8 cellular contexts compared by ENCODE assay signal in genomic region chr18:50374753-50375391, GRCh38.
DNase-seq lines count a peak whose midpoint lies in the region; ATAC-seq and TF ChIP-seq lines count a peak whose summit lies in the region.

SKA1 (plus strand) TSS chr18:50375046; CDS start chr18:50375831, 785 bp downstream.

- H3F3A ChIP-seq in MM.1S (ENCODE audit: insufficient read depth, low read length), result no peaks in the 10 kb centered on the region

- peaks cover 35% of the 10 kb centered on the region for H3K36me3 Mint-ChIP-seq in nephron progenitor cell (ENCODE audit: low read depth)

- H3K27ac ChIP-seq in MM.1S (ENCODE audit: low read length), result peak within 1 kb of the TSS; percentile 62

- H3K36me3 ChIP-seq in ES-I3 (ENCODE audit: insufficient read depth, low read length), result no peaks in the 10 kb centered on the region
- peaks cover 6% of the 10 kb centered on the region for H3K36me3 ChIP-seq in HAP-1 (replicated peaks)
- H3K36me3 ChIP-seq in MM.1S (replicated peaks; ENCODE audit: insufficient read depth, low read length), result peaks cover 2% of the 10 kb centered on the region

- peak within 1 kb of the TSS; percentile 93 for H3K4me2 ChIP-seq in MM.1S (ENCODE audit: low read depth, low read length)

- H3K9me3 Mint-ChIP-seq in nephron progenitor cell, result peaks cover 35% of the 10 kb centered on the region
- H3K9me3 Mint-ChIP-seq in stimulated activated naive CD8-positive, alpha-beta T cell treated with anti-CD3 and anti-CD28 coated beads, Interleukin-15, amount 100 ng/mL, for 72 hours, result peaks cover 6 to 11% of the 10 kb centered on the region in 2 donors

- peak within 1 kb of the TSS; percentile 94 for H3K4me3 Mint-ChIP-seq in nephron progenitor cell
- H3K4me3 Mint-ChIP-seq in stimulated activated naive CD8-positive, alpha-beta T cell treated with anti-CD3 and anti-CD28 coated beads, Interleukin-15, amount 100 ng/mL, for 72 hours, result peak within 1 kb of the TSS; percentile 86 to 91

- H3K79me2 ChIP-seq in MM.1S (ENCODE audit: low read length), result peaks cover 48% of the 10 kb centered on the region

- peak within 1 kb of the TSS; percentile 76 for H3K9ac ChIP-seq in ES-I3 (ENCODE audit: low read depth, low read length)
- H3K9ac ChIP-seq in MM.1S (ENCODE audit: low read length), result peak within 1 kb of the TSS; percentile 82

- H3K9me3 ChIP-seq in ES-I3 (ENCODE audit: control insufficient read depth, insufficient read depth, low read length), result peaks cover 8% of the 10 kb centered on the region; the same call in 1 of the 2 replicates
- no peaks in the 10 kb centered on the region; the same call in 1 of the 2 replicates for H3K9me3 ChIP-seq in HAP-1
- no peaks in the 10 kb centered on the region for H3K9me3 ChIP-seq in MM.1S (replicated peaks; ENCODE audit: insufficient read depth, low read length)

- H3K4me1 ChIP-seq in ES-I3 (ENCODE audit: insufficient read depth, low read length) (peaks cover 11% of the 10 kb centered on the region; the same call in 1 of the 2 replicates), HAP-1 (peaks cover 20% of the 10 kb centered on the region), MM.1S (ENCODE audit: low read length) (peaks cover 9% of the 10 kb centered on the region)

- H3K27me3 ChIP-seq in HAP-1 (ENCODE audit: low read depth), result no peaks in the 10 kb centered on the region; the same call in 1 of the 2 replicates
- no peaks in the 10 kb centered on the region for H3K27me3 ChIP-seq in MM.1S (replicated peaks; ENCODE audit: insufficient read depth, low read length)

- H2AFZ ChIP-seq in MM.1S (ENCODE audit: low read length), result peak within 1 kb of the TSS; percentile 94

- peaks cover 39% of the 10 kb centered on the region for H3K4me1 Mint-ChIP-seq in nephron progenitor cell
- H3K4me1 Mint-ChIP-seq in stimulated activated naive CD8-positive, alpha-beta T cell treated with anti-CD3 and anti-CD28 coated beads, Interleukin-15, amount 100 ng/mL, for 72 hours, result peaks cover 10% of the 10 kb centered on the region

- TF ChIP-seq CTCF in MM.1S (IDR thresholded peaks at IDR 0.05; ENCODE audit: low read length) (no peak), nephron progenitor cell (IDR thresholded peaks at IDR 0.05) (no peak)

- no peaks in the 10 kb centered on the region for H3K9me2 ChIP-seq in MM.1S (replicated peaks; ENCODE audit: insufficient read depth, low read length)

- peak; percentile 97 for ATAC-seq in stimulated activated naive CD8-positive, alpha-beta T cell treated with anti-CD3 and anti-CD28 coated beads, Interleukin-15, amount 100 ng/mL, for 72 hours

- no peaks in the 10 kb centered on the region for H4K20me1 ChIP-seq in MM.1S (ENCODE audit: insufficient read depth, low read length)

- H3K4me3 ChIP-seq in HAP-1 (peak within 1 kb of the TSS; percentile 93), MM.1S (ENCODE audit: low read length) (peak within 1 kb of the TSS; percentile 88)

- H3K27me3 Mint-ChIP-seq in nephron progenitor cell (ENCODE audit: low read depth, poor library complexity), result peaks cover 2% of the 10 kb centered on the region
- H3K27me3 Mint-ChIP-seq in stimulated activated naive CD8-positive, alpha-beta T cell treated with anti-CD3 and anti-CD28 coated beads, Interleukin-15, amount 100 ng/mL, for 72 hours, result peaks cover 17% of the 10 kb centered on the region

- DNase-seq in HAP-1 (ENCODE audit: low spot score in 2 of 2) (peak; percentile 91 to 95), MM.1S (peak; percentile 95), SIG-M5 (lab: John Stamatoyannopoulos, UW) (peak; percentile 58), activated gamma-delta T cell (lab: John Stamatoyannopoulos, UW) (peak; percentile 82), fibroblast of the conjunctiva (ENCODE audit: low read depth) (peak; percentile 90), nephron progenitor cell (peak; percentile 94)
- DNase-seq in stimulated activated naive CD8-positive, alpha-beta T cell treated with anti-CD3 and anti-CD28 coated beads, Interleukin-15, amount 100 ng/mL, for 72 hours, result peak; percentile 88 to 92

- peak within 1 kb of the TSS; percentile 99 for H3K27ac Mint-ChIP-seq in nephron progenitor cell
- H3K27ac Mint-ChIP-seq in stimulated activated naive CD8-positive, alpha-beta T cell treated with anti-CD3 and anti-CD28 coated beads, Interleukin-15, amount 100 ng/mL, for 72 hours, result peak within 1 kb of the TSS; percentile 83 to 95

- in situ Hi-C loops in HAP-1 (cut with MboI; ENCODE audit: low sequenced_read_pairs), result loop anchor here (25.0 kb wide), 1 partner anchor 363 kb away; no protein-coding TSS in a partner anchor

Comparison
In these comparisons a context has a peak if more than half of its experiments do, and no peak if none do; other contexts are left out.
1. Peak in every context shown above with its lines: DNase-seq, ATAC-seq, H3K4me3 ChIP-seq and H3K27ac ChIP-seq.